ENCODE assay signal across 1 cellular context in the genomic region with DNA sequence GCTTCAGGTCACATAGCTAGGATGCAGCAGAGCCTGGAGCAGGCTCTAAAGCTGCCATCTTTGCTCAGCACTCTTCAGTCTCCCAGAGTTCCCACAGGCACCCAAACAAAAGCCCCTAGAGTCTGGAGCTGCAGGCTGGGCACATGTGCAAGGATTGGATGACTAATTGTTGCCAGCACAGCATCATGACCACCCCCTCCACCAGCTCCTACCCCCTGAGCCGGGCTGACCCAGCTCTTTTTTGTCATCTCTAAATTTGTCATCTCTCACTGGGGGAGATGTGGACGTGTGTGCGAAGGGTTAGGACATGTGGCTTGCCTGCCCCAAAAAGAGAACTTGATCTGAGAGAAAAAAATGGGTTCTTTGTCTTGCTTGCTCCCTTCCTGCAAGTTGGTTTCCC.
TF ChIP-seq lines count a peak whose summit lies in the region.

No MANE protein-coding gene starts in this region.

TF ChIP-seq in endothelial cell of umbilical vein, 7 proteins besides CTCF, POLR2A, EP300 and RAD21:
- TF ChIP-seq POLR2AphosphoS5 (IDR thresholded peaks at IDR 0.05; ENCODE audit: insufficient read depth, low read depth, low read length) (no peak), JUN (IDR thresholded peaks at IDR 0.05; ENCODE audit: borderline replicate concordance, insufficient read depth, insufficient read length, low read depth) (no peak), GATA2 (IDR thresholded peaks at IDR 0.05; ENCODE audit: insufficient read depth, insufficient read length, low read depth, low read length) (no peak), FOS (IDR thresholded peaks at IDR 0.05; ENCODE audit: borderline replicate concordance, insufficient read depth, low read length) (no peak), EZH2 (IDR thresholded peaks at IDR 0.05; ENCODE audit: borderline replicate concordance, low read depth, low read length, severe bottlenecking) (no peak), MYC (IDR thresholded peaks at IDR 0.05; ENCODE audit: low read depth, low read length) (no peak)
- TF ChIP-seq, protein P1, sequence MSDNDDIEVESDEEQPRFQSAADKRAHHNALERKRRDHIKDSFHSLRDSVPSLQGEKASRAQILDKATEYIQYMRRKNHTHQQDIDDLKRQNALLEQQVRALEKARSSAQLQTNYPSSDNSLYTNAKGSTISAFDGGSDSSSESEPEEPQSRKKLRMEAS (IDR thresholded peaks at IDR 0.05; ENCODE audit: insufficient read depth, insufficient read length), result no peak
